1 cellular context compared by ENCODE assay signal in genomic region chr15:73941044-73941443, GRCh38.
TF ChIP-seq lines count a peak whose summit lies in the region.

No MANE protein-coding gene starts in this region.

TF ChIP-seq in IMR-90, 13 proteins besides CTCF, POLR2A, EP300 and RAD21 (continued from another document):
- TF ChIP-seq FOS (IDR thresholded peaks at IDR 0.05; ENCODE audit: low read depth, low read length) = peak; percentile 57; the same call in 1 of the 2 replicates
- peak; percentile 44; the same call in 1 of the 2 replicates for TF ChIP-seq CEBPB (IDR thresholded peaks at IDR 0.05; ENCODE audit: low read depth, low read length)
- TF ChIP-seq USF2 (IDR thresholded peaks at IDR 0.05; ENCODE audit: low read depth, low read length) = no peak
- TF ChIP-seq RCOR1 (IDR thresholded peaks at IDR 0.05; ENCODE audit: insufficient replicate concordance, low read length) = peak; percentile 71
- TF ChIP-seq MAFK (IDR thresholded peaks at IDR 0.05; ENCODE audit: low read depth, low read length) = no peak
